Comparison of ENCODE assay signal across 18 cellular contexts in the genomic region with DNA sequence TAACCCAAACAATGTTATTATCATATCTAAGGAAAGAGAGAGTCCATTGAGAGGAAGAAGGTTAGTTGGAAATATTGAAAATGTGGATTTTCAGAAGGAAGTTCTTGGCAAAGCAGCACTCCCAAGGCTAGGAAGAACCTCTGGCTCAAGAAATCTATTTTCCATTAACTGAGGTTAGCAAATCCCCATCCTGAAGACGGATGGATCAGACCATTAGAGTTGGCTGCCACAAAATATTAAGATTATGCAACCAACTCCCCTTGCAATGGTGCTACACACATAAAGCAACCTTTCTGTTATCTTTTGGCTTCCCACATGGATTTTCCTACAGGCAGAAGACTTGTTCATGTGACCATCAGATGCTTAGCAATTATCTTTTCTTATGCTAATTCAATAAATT.
DNase-seq lines count a peak whose midpoint lies in the region; ATAC-seq and TF ChIP-seq lines count a peak whose summit lies in the region.
"Had no signal": no experiment of that assay in that cellular context is flagged by ENCODE, and none has a peak within 500 bp of the region (broad histone marks: within the 10 kb centered on the region; RNA-seq: fewer than 3 reads in every experiment).

No MANE protein-coding gene starts in this region.

- H3K36me3 ChIP-seq in left ventricle myocardium inferior (no peaks in the 10 kb centered on the region), body of pancreas (replicated peaks in 1 of 2; ENCODE audit: insufficient read depth in 1 of 2, low read depth in 2 of 2) (no peaks in the 10 kb centered on the region)
- H3K36me3 ChIP-seq: BLaER1 treated with 17β-estradiol and CSF1 and Interleukin-3, amounts not matched to agents 10 nM and 100 nM had no signal

- ATAC-seq in Right ventricle myocardium inferior = peak; percentile 56
- ATAC-seq in left ventricle myocardium superior = peak; percentile 50
- ATAC-seq in body of pancreas = no peak
- ATAC-seq: A549; CD8-positive, alpha-beta T cell had no signal

- H3K27me3 ChIP-seq in left ventricle myocardium inferior (ENCODE audit: low read depth) (no peaks in the 10 kb centered on the region), body of pancreas (no peaks in the 10 kb centered on the region)

- 20 to 26% methylated on average over 1 of the region's 1 CpG for WGBS in body of pancreas, 2 donors

- TF ChIP-seq POLR2A in body of pancreas (IDR thresholded peaks at IDR 0.05) = no peak

- TF ChIP-seq CTCF in left ventricle myocardium inferior (IDR thresholded peaks at IDR 0.05; ENCODE audit: borderline replicate concordance) (no peak), fibroblast of the aortic adventitia (IDR thresholded peaks at IDR 0.05; ENCODE audit: insufficient read depth, low read length) (no peak), body of pancreas (IDR thresholded peaks at IDR 0.05) (no peak)

- H3K4me3 ChIP-seq in left ventricle myocardium inferior (no peak overlapping the region), fibroblast of the aortic adventitia (ENCODE audit: low read depth, low read length) (no peak overlapping the region), body of pancreas (no peak overlapping the region)
- H3K4me3 ChIP-seq: A549; BLaER1 treated with 17β-estradiol and CSF1 and Interleukin-3, amounts not matched to agents 10 nM and 100 nM had no signal

- H3K9me3 ChIP-seq in left ventricle myocardium inferior (replicated peaks) (no peaks in the 10 kb centered on the region), body of pancreas (no peaks in the 10 kb centered on the region)
- H3K9me3 ChIP-seq: A549; BLaER1 treated with 17β-estradiol and CSF1 and Interleukin-3, amounts not matched to agents 10 nM and 100 nM; Caco-2 had no signal

- intact Hi-C loops in Right ventricle myocardium inferior (cut with DNase I) (no loop called here), left ventricle myocardium inferior (cut with micrococcal nuclease) (no loop called here), left ventricle myocardium superior (cut with micrococcal nuclease) (no loop called here), cardiac septum (cut with DNase I) (no loop called here), body of pancreas (cut with DNase I) (no loop called here)

- H3K27ac ChIP-seq in left ventricle myocardium inferior (replicated peaks) = no peak overlapping the region
- no peak overlapping the region for H3K27ac ChIP-seq in body of pancreas
- H3K27ac ChIP-seq: 22Rv1; A549; BLaER1 treated with 17β-estradiol and CSF1 and Interleukin-3, amounts not matched to agents 10 nM and 100 nM; C4-2B had no signal

- DNase-seq in Right ventricle myocardium inferior (ENCODE audit: missing footprints) (no peak), left ventricle myocardium inferior (no peak), left ventricle myocardium superior (no peak), cardiac septum (ENCODE audit: low spot score) (no peak), fibroblast of the aortic adventitia (ENCODE audit: low read depth) (peak; percentile 26), body of pancreas (no peak), SK-N-DZ (ENCODE audit: low spot score) (no peak)
- DNase-seq: AML-193; Caco-2; Calu3; CD4-positive, alpha-beta T cell; CD8-positive, alpha-beta T cell; DMS79 treated with DMSO at 0.1 percent for 48 hours; GF-D8 had no signal

- H3K4me1 ChIP-seq in left ventricle myocardium inferior (no peaks in the 10 kb centered on the region), body of pancreas (no peaks in the 10 kb centered on the region)
- H3K4me1 ChIP-seq: A549; BLaER1 treated with 17β-estradiol and CSF1 and Interleukin-3, amounts not matched to agents 10 nM and 100 nM; Caco-2 had no signal
